Comparison of ENCODE assay signal across 10 cellular contexts in the genomic region with DNA sequence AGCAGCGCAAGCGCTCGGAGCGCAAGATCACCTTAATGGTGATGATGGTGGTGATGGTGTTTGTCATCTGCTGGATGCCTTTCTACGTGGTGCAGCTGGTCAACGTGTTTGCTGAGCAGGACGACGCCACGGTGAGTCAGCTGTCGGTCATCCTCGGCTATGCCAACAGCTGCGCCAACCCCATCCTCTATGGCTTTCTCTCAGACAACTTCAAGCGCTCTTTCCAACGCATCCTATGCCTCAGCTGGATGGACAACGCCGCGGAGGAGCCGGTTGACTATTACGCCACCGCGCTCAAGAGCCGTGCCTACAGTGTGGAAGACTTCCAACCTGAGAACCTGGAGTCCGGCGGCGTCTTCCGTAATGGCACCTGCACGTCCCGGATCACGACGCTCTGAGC. TPM values are rescaled to one million over a fixed set of nuclear protein-coding genes. Genes with fewer than 3 reads are reported as not detected.
A peak's percentile ranks its signal among the peaks of the same experiment; 100 is the strongest.
DNase-seq lines count a peak whose midpoint lies in the region; ATAC-seq and TF ChIP-seq lines count a peak whose summit lies in the region.
"Had no signal": no experiment of that assay in that cellular context is flagged by ENCODE, and none has a peak within 500 bp of the region (broad histone marks: within the 10 kb centered on the region; RNA-seq: fewer than 3 reads in every experiment).

No MANE protein-coding gene starts in this region.

- TF ChIP-seq CTCF in dorsolateral prefrontal cortex (IDR thresholded peaks at IDR 0.05 in 54 of 56, conservative IDR thresholded peaks at IDR 0.05 in 2 of 56; ENCODE audit: low read depth in 1 of 56, partially characterized antibody in 56 of 56) (no peak), OCI-LY7 (conservative IDR thresholded peaks at IDR 0.05; ENCODE audit: low read length) (no peak)

- H2AFZ ChIP-seq in OCI-LY7 (ENCODE audit: low read length), result no peak overlapping the region

- peak; percentile 32 for DNase-seq in left cardiac atrium
- no peak for DNase-seq in cardiac septum (ENCODE audit: low spot score)
- DNase-seq in dorsolateral prefrontal cortex, result peak in 6 of 10 donors; percentile 35 to 69 (median 40)
- no peak for DNase-seq in OCI-LY7 (ENCODE audit: low spot score)
- DNase-seq in HAP-1 (ENCODE audit: low spot score in 2 of 2), result no peak
- no peak for DNase-seq in UCSD-AML1 (lab: John Stamatoyannopoulos, UW; ENCODE audit: unreplicated experiment)
- DNase-seq: effector CD4-positive, alpha-beta T cell; T-helper 2 cell had no signal

- H3K36me3 ChIP-seq in mucosa of rectum (ENCODE audit: control insufficient read depth in 2 of 2, insufficient read depth in 2 of 2, low read length in 2 of 2), result no peaks in the 10 kb centered on the region
- no peaks in the 10 kb centered on the region for H3K36me3 ChIP-seq in OCI-LY7 (ENCODE audit: insufficient read depth, low read length)
- H3K36me3 ChIP-seq in HAP-1 (replicated peaks), result no peaks in the 10 kb centered on the region

- no peaks in the 10 kb centered on the region for H3K9me2 ChIP-seq in OCI-LY7 (ENCODE audit: insufficient read depth, low read length)

- BruUV-seq in OCI-LY7 (replicated peaks; lab: Mats Ljungman, UMichigan), result no TSS peak

- H3K4me3 ChIP-seq in dorsolateral prefrontal cortex (peak overlapping the region; percentile 3 to 68 (median 52)), mucosa of rectum (ENCODE audit: low read length in 2 of 2) (peak overlapping the region; percentile 47 to 86), OCI-LY7 (ENCODE audit: low read depth, low read length, poor library complexity, severe bottlenecking) (no peak overlapping the region), HAP-1 (no peak overlapping the region)

- H3K79me2 ChIP-seq in OCI-LY7 (ENCODE audit: insufficient read depth, low read depth, low read length), result no peaks in the 10 kb centered on the region

- ATAC-seq in left cardiac atrium (peak; percentile 31 to 46), GM18909 (IDR thresholded peaks at IDR 0.05; ENCODE audit: poor library complexity, unreplicated experiment) (no peak)

- intact Hi-C loops in left cardiac atrium (cut with DNase I), result no loop called here
- intact Hi-C loops in cardiac septum (cut with DNase I), result no loop called here
- intact Hi-C loops in dorsolateral prefrontal cortex (cut with DNase I), result no loop called here
- intact Hi-C loops in OCI-LY7 (cut with micrococcal nuclease; ENCODE audit: unreplicated experiment), result no loop called here

- H3K27me3 ChIP-seq in dorsolateral prefrontal cortex (peaks cover 0 to 61% (median 37%) of the 10 kb centered on the region in 45 donors), mucosa of rectum (ENCODE audit: control insufficient read depth in 2 of 2, insufficient read depth in 2 of 2, low read length in 2 of 2) (peaks cover 0 to 3% of the 10 kb centered on the region in 2 donors), HAP-1 (ENCODE audit: low read depth) (no peaks in the 10 kb centered on the region)

- H3K4me1 ChIP-seq in mucosa of rectum (ENCODE audit: control insufficient read depth in 2 of 2, insufficient read depth in 2 of 2, low read length in 2 of 2) (peaks cover 15 to 19% of the 10 kb centered on the region in 2 donors), OCI-LY7 (ENCODE audit: insufficient read depth, low read length, poor library complexity, severe bottlenecking) (peaks cover 7% of the 10 kb centered on the region), HAP-1 (no peaks in the 10 kb centered on the region)

- in situ Hi-C loops in HAP-1 (cut with MboI; ENCODE audit: low sequenced_read_pairs), result no loop called here

- peak overlapping the region in 27 of 59 donors; percentile 12 to 82 (median 55) for H3K27ac ChIP-seq in dorsolateral prefrontal cortex
- H3K27ac ChIP-seq in mucosa of rectum (ENCODE audit: low read depth in 2 of 2, low read length in 2 of 2), result no peak overlapping the region
- no peak overlapping the region for H3K27ac ChIP-seq in OCI-LY7 (ENCODE audit: low read depth, low read length, poor library complexity, severe bottlenecking)

- no peak overlapping the region for H3K4me2 ChIP-seq in OCI-LY7 (ENCODE audit: low read length)

- H3K9ac ChIP-seq in mucosa of rectum (ENCODE audit: low read depth in 1 of 2, low read length in 2 of 2), result no peak overlapping the region

- no peaks in the 10 kb centered on the region for H3K9me3 ChIP-seq in mucosa of rectum (ENCODE audit: control insufficient read depth in 2 of 2, low read length in 2 of 2)
- peaks cover 19% of the 10 kb centered on the region for H3K9me3 ChIP-seq in OCI-LY7 (ENCODE audit: low read length)
- H3K9me3 ChIP-seq in HAP-1, result no peaks in the 10 kb centered on the region

- no peaks in the 10 kb centered on the region for H4K20me1 ChIP-seq in OCI-LY7 (ENCODE audit: insufficient read depth, low read length)

- POLR2A ChIA-PET in OCI-LY7 (lab: Charles Lee), result no interaction called here

- CTCF ChIA-PET in OCI-LY7 (lab: Charles Lee; ENCODE audit: unreplicated experiment), result no interaction called here

RNA-seq across cellular contexts. Expression of gene SSTR1, which starts 2.5 kb away (rescaled TPM):
- total RNA-seq in left cardiac atrium (1 to 10 TPM; 1.0 to 1.3 TPM), cardiac septum (0.59 TPM), dorsolateral prefrontal cortex (10 to 100 TPM in 93 of 120 experiments, 1 to 10 TPM in 27; 3.2 to 29.4 (median 13.0) TPM), OCI-LY7 (2022) (not detected in 2 replicates)
- not detected in 2 replicates for total RNA-seq in OCI-LY7 (2014; rRNA removed; shearing (Covaris generic))

RNA-seq across cellular contexts. Expression of gene CLEC14A, which starts 45.7 kb away (rescaled TPM):
- total RNA-seq in left cardiac atrium (10 to 100 TPM; 31.8 to 47.4 TPM), cardiac septum (31.9 TPM), dorsolateral prefrontal cortex (10 to 100 TPM in 38 of 120 experiments, 1 to 10 TPM in 82; 4.6 to 20.8 (median 8.9) TPM), OCI-LY7 (2022) (not detected in 2 replicates)
- total RNA-seq in OCI-LY7 (2014; rRNA removed; shearing (Covaris generic)), result not detected in 2 replicates

Comparison
In these comparisons a context has a peak if more than half of its experiments do, and no peak if none do; other contexts are left out.
1. DNase-seq: peak in left cardiac atrium (single experiment) and dorsolateral prefrontal cortex (6 of 10); none in cardiac septum (single experiment), OCI-LY7 (single experiment), HAP-1 (0 of 2) and UCSD-AML1 (single experiment).
2. H3K4me3 ChIP-seq: peak in dorsolateral prefrontal cortex (59 of 59) and mucosa of rectum (2 of 2); none in OCI-LY7 (single experiment) and HAP-1 (single experiment).
3. RNA of gene CLEC14A, which starts 45.7 kb away (total RNA-seq): 31.8 to 47.4 TPM in left cardiac atrium, 31.9 TPM in cardiac septum (single experiment) and 4.6 to 20.8 TPM in dorsolateral prefrontal cortex; not detected in OCI-LY7; every median in the first group is over 4 times any median in the second.